ENCODE assay signal across 1 cellular context in genomic region chr1:109509176-109510134, GRCh38.
TF ChIP-seq lines count a peak whose summit lies in the region.

Gene AMIGO1, minus strand, starts transcription at chr1:109509727. Its CDS starts 815 bp downstream, at chr1:109508912.

TF ChIP-seq in K562, 482 proteins besides CTCF, POLR2A, EP300 and RAD21 (continued from another document):
- TF ChIP-seq RERE (CRISPR knock-in tag; IDR thresholded peaks at IDR 0.05; ENCODE audit: borderline replicate concordance) (no peak), ARID4B (CRISPR knock-in tag; IDR thresholded peaks at IDR 0.05) (peak; percentile 66; the same call in 1 of the 2 replicates), NRF1 (conservative IDR thresholded peaks at IDR 0.05 in 1 of 2, IDR thresholded peaks at IDR 0.05 in 1 of 2) (peak; percentile 74 to 82), MAFK (IDR thresholded peaks at IDR 0.05; ENCODE audit: low read length) (no peak), MNT (conservative IDR thresholded peaks at IDR 0.05) (peak; percentile 76 to 81), USF2 (CRISPR knock-in tag; IDR thresholded peaks at IDR 0.05) (0 out of 2 replicates have a peak, but pooled peaks have one; percentile 3), GABPA (tag; conservative IDR thresholded peaks at IDR 0.05; ENCODE audit: low read depth) (no peak), ZNF639 (CRISPR knock-in tag; conservative IDR thresholded peaks at IDR 0.05 in 1 of 2, IDR thresholded peaks at IDR 0.05 in 1 of 2) (peak in 1 of 2 experiments; percentile 48; a peak in 1 of 4 replicates), CGGBP1 (CRISPR knock-in tag; IDR thresholded peaks at IDR 0.05) (no peak), FOXP1 (CRISPR knock-in tag; IDR thresholded peaks at IDR 0.05) (0 out of 2 replicates have a peak, but pooled peaks have one; percentile 24), CREB3L1 (IDR thresholded peaks at IDR 0.05; ENCODE audit: borderline replicate concordance, low read depth) (peak; percentile 41; the same call in 1 of the 2 replicates)
